Comparison of ENCODE assay signal across 12 cellular contexts in genomic region chr14:68813318-68813838, GRCh38. TPM values are rescaled to one million over a fixed set of nuclear protein-coding genes. Genes with fewer than 3 reads are reported as not detected.
A peak's percentile ranks its signal among the peaks of the same experiment; 100 is the strongest.
DNase-seq lines count a peak whose midpoint lies in the region; ATAC-seq and TF ChIP-seq lines count a peak whose summit lies in the region.
"Had no signal": no experiment of that assay in that cellular context is flagged by ENCODE, and none has a peak within 500 bp of the region (broad histone marks: within the 10 kb centered on the region; RNA-seq: fewer than 3 reads in every experiment).

No MANE protein-coding gene starts in this region.

- H3K9me3 ChIP-seq in lower lobe of right lung (no peaks in the 10 kb centered on the region), subcutaneous abdominal adipose tissue (ENCODE audit: control insufficient read depth in 5 of 5, low read length in 5 of 5) (no peaks in the 10 kb centered on the region), PC-3 (ENCODE audit: low read length) (no peaks in the 10 kb centered on the region)

- H4K20me1 ChIP-seq in PC-3 (ENCODE audit: low read length) = no peaks in the 10 kb centered on the region

- no TSS peak for BruUV-seq in PC-3 (replicated peaks; lab: Mats Ljungman, UMichigan)

- intact Hi-C loops in activated CD4-positive, alpha-beta T cell treated with anti-CD3 and anti-CD28 coated beads, Interleukin-2, amount 10 ng/mL, durations not matched to agents 24 days and 14 days (cut with micrococcal nuclease) = loop anchor here (10.0 kb wide), 2 partner anchors 999 to 1119 kb away; partner anchors contain the start of genes RAD51B, RDH11 and ZFYVE26
- intact Hi-C loops in lower lobe of right lung (cut with DNase I) (no loop called here), PC-3 (cut with micrococcal nuclease) (no loop called here)

- no peaks in the 10 kb centered on the region for H3K36me3 Mint-ChIP-seq in activated CD4-positive, alpha-beta T cell treated with anti-CD3 and anti-CD28 coated beads, Interleukin-2, amount 10 ng/mL, durations not matched to agents 24 days and 14 days (ENCODE audit: low read depth)
- no peaks in the 10 kb centered on the region for H3K36me3 Mint-ChIP-seq in T-cell

- H3K27ac ChIP-seq in lower lobe of right lung (peak overlapping the region; percentile 100), subcutaneous abdominal adipose tissue (ENCODE audit: low read depth, low read length) (peak overlapping the region; percentile 97), PC-3 (ENCODE audit: low read length) (no peak overlapping the region)

- H3K9me3 Mint-ChIP-seq in activated CD4-positive, alpha-beta T cell treated with anti-CD3 and anti-CD28 coated beads, Interleukin-2, amount 10 ng/mL, durations not matched to agents 24 days and 14 days = no peaks in the 10 kb centered on the region
- no peaks in the 10 kb centered on the region for H3K9me3 Mint-ChIP-seq in T-cell

- TF ChIP-seq CTCF in lower lobe of right lung (IDR thresholded peaks at IDR 0.05) (no peak), PC-3 (conservative IDR thresholded peaks at IDR 0.05; ENCODE audit: low read depth, low read length) (no peak)

- H3K4me3 Mint-ChIP-seq in activated CD4-positive, alpha-beta T cell treated with anti-CD3 and anti-CD28 coated beads, Interleukin-2, amount 10 ng/mL, durations not matched to agents 24 days and 14 days = no peak overlapping the region
- H3K4me3 Mint-ChIP-seq in T-cell = peak overlapping the region; percentile 13 to 89 (median 79)

- H3K4me2 ChIP-seq in PC-3 (ENCODE audit: low read length) = no peak overlapping the region

- ATAC-seq in T-cell (replicated peaks in 1 of 4) (no peak), lower lobe of right lung (no peak), GM21515 (IDR thresholded peaks at IDR 0.05; ENCODE audit: unreplicated experiment) (no peak), PC-3 (no peak)

- CTCF ChIA-PET in T-cell (lab: Charles Lee) (interaction anchor here (1.8 to 6.5 kb wide), 4 partner anchors 17 to 564 kb away, joined by 10 to 95 read pairs (median 58); partner anchors contain the start of gene ZFP36L1 (in 1 of the 2)), PC-3 (lab: Charles Lee) (interaction anchor here (0.7 kb wide), 1 partner anchor 973 kb away, joined by 3 read pairs; no protein-coding TSS in a partner anchor)

- POLR2A ChIA-PET in T-cell (lab: Charles Lee) (interaction anchor here in 1 of 2 donors (2.6 kb wide), 1 partner anchor 25 kb away, joined by 14 read pairs; no protein-coding TSS in a partner anchor), PC-3 (lab: Charles Lee; ENCODE audit: unreplicated experiment) (no interaction called here)

- no peak for TF ChIP-seq POLR2A in erythroblast (IDR thresholded peaks at IDR 0.05; ENCODE audit: low read length)

- H3K9ac ChIP-seq in subcutaneous abdominal adipose tissue (ENCODE audit: low read length in 5 of 5) = no peak overlapping the region
- no peak overlapping the region for H3K9ac ChIP-seq in PC-3 (ENCODE audit: low read length)

- H3K4me3 ChIP-seq in lower lobe of right lung (no peak overlapping the region), subcutaneous abdominal adipose tissue (ENCODE audit: low read depth in 1 of 5, low read length in 5 of 5) (peak overlapping the region in 1 of 5 donors; percentile 31), PC-3 (ENCODE audit: low read length) (no peak overlapping the region)

- H3K4me1 ChIP-seq in lower lobe of right lung = peaks cover 65% of the 10 kb centered on the region
- H3K4me1 ChIP-seq in subcutaneous abdominal adipose tissue (ENCODE audit: control insufficient read depth in 5 of 5, insufficient read depth in 5 of 5, low read length in 5 of 5) = peaks cover 5 to 63% (median 51%) of the 10 kb centered on the region in 5 donors
- H3K4me1 ChIP-seq in PC-3 (ENCODE audit: insufficient read depth, low read length) = peaks cover 22% of the 10 kb centered on the region

- H3K4me1 Mint-ChIP-seq in activated CD4-positive, alpha-beta T cell treated with anti-CD3 and anti-CD28 coated beads, Interleukin-2, amount 10 ng/mL, durations not matched to agents 24 days and 14 days = peaks cover 40% of the 10 kb centered on the region
- H3K4me1 Mint-ChIP-seq in T-cell = peaks cover 59 to 79% (median 64%) of the 10 kb centered on the region in 3 donors

- no peaks in the 10 kb centered on the region for H3K9me2 ChIP-seq in PC-3 (replicated peaks; ENCODE audit: low read length)

- H3K27ac Mint-ChIP-seq in activated CD4-positive, alpha-beta T cell treated with anti-CD3 and anti-CD28 coated beads, Interleukin-2, amount 10 ng/mL, durations not matched to agents 24 days and 14 days = peak overlapping the region; percentile 37
- peak overlapping the region; percentile 97 to 98 for H3K27ac Mint-ChIP-seq in T-cell

- H2AFZ ChIP-seq in PC-3 (ENCODE audit: low read length) = no peak overlapping the region

- H3K27me3 Mint-ChIP-seq in activated CD4-positive, alpha-beta T cell treated with anti-CD3 and anti-CD28 coated beads, Interleukin-2, amount 10 ng/mL, durations not matched to agents 24 days and 14 days = no peaks in the 10 kb centered on the region
- H3K27me3 Mint-ChIP-seq in T-cell = no peaks in the 10 kb centered on the region

- H3K36me3 ChIP-seq in lower lobe of right lung = no peaks in the 10 kb centered on the region
- H3K36me3 ChIP-seq in subcutaneous abdominal adipose tissue (ENCODE audit: control insufficient read depth in 5 of 5, insufficient read depth in 5 of 5, low read length in 5 of 5) = no peaks in the 10 kb centered on the region
- no peaks in the 10 kb centered on the region for H3K36me3 ChIP-seq in PC-3 (ENCODE audit: low read depth, low read length)

- H3F3A ChIP-seq in PC-3 (ENCODE audit: low read length, unreplicated experiment) = no peaks in the 10 kb centered on the region

- DNase-seq in activated CD4-positive, alpha-beta T cell treated with anti-CD3 and anti-CD28 coated beads, Interleukin-2, amount 10 ng/mL, durations not matched to agents 24 days and 14 days = no peak
- DNase-seq in activated CD4-positive, alpha-beta T cell treated with anti-CD3 and anti-CD28 coated beads, Interleukin-2, amount 50 U/mL, for 1 hour = no peak
- no peak for DNase-seq in T-cell
- no peak for DNase-seq in lower lobe of right lung
- DNase-seq in erythroblast (lab: John Stamatoyannopoulos, UW) = no peak
- DNase-seq in PC-3 = no peak
- DNase-seq: foreskin melanocyte, GDM1, KG1, NCI-H82 had no signal

- peaks cover 6% of the 10 kb centered on the region; the same call in 1 of the 2 replicates for H3K79me2 ChIP-seq in PC-3 (ENCODE audit: low read length)

- H3K27me3 ChIP-seq in lower lobe of right lung (ENCODE audit: low read depth) (no peaks in the 10 kb centered on the region), subcutaneous abdominal adipose tissue (ENCODE audit: control insufficient read depth in 5 of 5, insufficient read depth in 4 of 5, low read length in 5 of 5) (no peaks in the 10 kb centered on the region), PC-3 (ENCODE audit: low read length) (no peaks in the 10 kb centered on the region)

RNA-seq across cellular contexts. Expression of gene ZFP36L1, which starts 20.5 kb away (rescaled TPM):
- total RNA-seq in activated CD4-positive, alpha-beta T cell treated with anti-CD3 and anti-CD28 coated beads, Interleukin-2, amount 10 ng/mL, durations not matched to agents 24 days and 14 days = 106 TPM in 2 replicates
- 100 to 1,000 TPM; 123 to 253 (median 233) TPM for total RNA-seq in T-cell
- total RNA-seq in lower lobe of right lung = 199 TPM
- 63.1 and 79.7 TPM in 2 replicates for total RNA-seq in PC-3 (2014; rRNA removed)
